18 cellular contexts compared by ENCODE assay signal in genomic region chrX:42752730-42753129, GRCh38. TPM values are rescaled to one million over a fixed set of nuclear protein-coding genes. Genes with fewer than 3 reads are reported as not detected.
DNase-seq lines count a peak whose midpoint lies in the region; ATAC-seq, FAIRE-seq and TF ChIP-seq lines count a peak whose summit lies in the region.
"Had no signal": no experiment of that assay in that cellular context is flagged by ENCODE, and none has a peak within 500 bp of the region (broad histone marks: within the 10 kb centered on the region; RNA-seq: fewer than 3 reads in every experiment).

No MANE protein-coding gene starts in this region.

- no peaks in the 10 kb centered on the region for H4K20me1 ChIP-seq in endothelial cell of umbilical vein (replicated peaks; ENCODE audit: control insufficient read depth, extremely low read depth, insufficient read depth, low read length)
- H4K20me1 ChIP-seq: BLaER1 had no signal

- peaks cover 4% of the 10 kb centered on the region for H3K4me1 ChIP-seq in right cardiac atrium (ENCODE audit: control insufficient read depth, insufficient read depth, low read length)
- peaks cover 27% of the 10 kb centered on the region for H3K4me1 ChIP-seq in endothelial cell of umbilical vein (ENCODE audit: control insufficient read depth, extremely low read depth, insufficient read depth, low read length)
- H3K4me1 ChIP-seq: BLaER1, HAP-1, SJSA1 had no signal

- no peaks in the 10 kb centered on the region for H3K79me2 ChIP-seq in endothelial cell of umbilical vein (ENCODE audit: control insufficient read depth, insufficient read depth, low read length)

- dilution Hi-C loops in endothelial cell of umbilical vein (cut with MboI; ENCODE audit: extremely low pct_ligation_motif_present, low sequenced_read_pairs) = no loop called here

- no peak overlapping the region for H3K9ac ChIP-seq in endothelial cell of umbilical vein (replicated peaks; ENCODE audit: extremely low read depth, insufficient read depth, low read length)
- H3K9ac ChIP-seq: BLaER1 had no signal

- no peaks in the 10 kb centered on the region for H3K36me3 ChIP-seq in endothelial cell of umbilical vein (ENCODE audit: control insufficient read depth in 2 of 2, extremely low read depth in 1 of 2, insufficient read depth in 2 of 2, low read length in 2 of 2)
- H3K36me3 ChIP-seq: BLaER1, HAP-1, SJSA1 had no signal

- POLR2A ChIA-PET in endothelial cell of umbilical vein (lab: Charles Lee) = no interaction called here

- H3K4me1 Mint-ChIP-seq in nephron progenitor cell = peaks cover 65% of the 10 kb centered on the region
- H3K4me1 Mint-ChIP-seq: CD4-positive, alpha-beta memory T cell had no signal

- ATAC-seq in right cardiac atrium (peak; percentile 40 to 83), Right ventricle myocardium superior (ENCODE audit: poor library complexity) (no peak), HG02763 (IDR thresholded peaks at IDR 0.05; ENCODE audit: unreplicated experiment) (no peak)
- ATAC-seq: K562 had no signal

- peaks cover 32% of the 10 kb centered on the region for H3K9me3 Mint-ChIP-seq in nephron progenitor cell

- no peak for TF ChIP-seq POLR2A in endothelial cell of umbilical vein (IDR thresholded peaks at IDR 0.05; ENCODE audit: low read depth, low read length)

- no peak overlapping the region for H2AFZ ChIP-seq in endothelial cell of umbilical vein (ENCODE audit: low read depth, low read length)

- peak; percentile 28 to 53 (median 41) for DNase-seq in right cardiac atrium
- DNase-seq in Right ventricle myocardium superior = no peak
- peak; percentile 94 for DNase-seq in endothelial cell of umbilical vein (ENCODE audit: low read depth, low spot score)
- DNase-seq in nephron progenitor cell = no peak
- DNase-seq in DMS79 treated with DMSO at 0.1 percent for 48 hours (lab: John Stamatoyannopoulos, UW) = no peak
- no peak for DNase-seq in NOMO-1 (lab: John Stamatoyannopoulos, UW; ENCODE audit: unreplicated experiment in 2 of 2)
- no peak for DNase-seq in ureter (ENCODE audit: low spot score)
- DNase-seq: CD4-positive, alpha-beta memory T cell; MV-4-11; NCI-H1694 treated with DMSO at 0.1 percent for 48 hours; NCI-H2107; NCI-H226 had no signal

- peaks cover 3% of the 10 kb centered on the region for H3K27me3 Mint-ChIP-seq in nephron progenitor cell (ENCODE audit: low read depth, poor library complexity)
- H3K27me3 Mint-ChIP-seq: CD4-positive, alpha-beta memory T cell had no signal

- no peak overlapping the region for H3K4me3 Mint-ChIP-seq in nephron progenitor cell
- H3K4me3 Mint-ChIP-seq: CD4-positive, alpha-beta memory T cell had no signal

- H3K27ac ChIP-seq in right cardiac atrium (ENCODE audit: low read length) (no peak overlapping the region), endothelial cell of umbilical vein (ENCODE audit: insufficient read depth, low read depth, low read length) (no peak overlapping the region)
- H3K27ac ChIP-seq: BLaER1, SJSA1 had no signal

- intact Hi-C loops in right cardiac atrium (cut with DNase I) = no loop called here
- intact Hi-C loops in Right ventricle myocardium superior (cut with DNase I) = no loop called here
- intact Hi-C loops in endothelial cell of umbilical vein (cut with micrococcal nuclease) = loop anchor here (2.0 kb wide), 1 partner anchor 174 kb away; no protein-coding TSS in a partner anchor

- H3K27ac Mint-ChIP-seq in nephron progenitor cell = peak overlapping the region; percentile 91

- H3K4me2 ChIP-seq in endothelial cell of umbilical vein (ENCODE audit: insufficient read depth, low read length) = peak overlapping the region; percentile 42
- H3K4me2 ChIP-seq: BLaER1 had no signal

- no TSS peak for BruUV-seq in endothelial cell of umbilical vein (replicated peaks; lab: Mats Ljungman, UMichigan)

- CTCF ChIA-PET in endothelial cell of umbilical vein (lab: Charles Lee) = interaction anchor here (0.9 kb wide), 1 partner anchor 37 kb away, joined by 4 read pairs; no protein-coding TSS in a partner anchor

- FAIRE-seq in endothelial cell of umbilical vein (lab: Jason Lieb, UNC) = peak; percentile 8
- FAIRE-seq: A204.1, K562 had no signal

- TF ChIP-seq CTCF in endothelial cell of umbilical vein (IDR thresholded peaks at IDR 0.05; ENCODE audit: extremely low read depth in 1 of 2, insufficient read depth in 1 of 2, low read depth in 1 of 2, low read length in 2 of 2) (no peak), nephron progenitor cell (IDR thresholded peaks at IDR 0.05) (no peak)

- H3K36me3 Mint-ChIP-seq in nephron progenitor cell (ENCODE audit: low read depth) = peaks cover 20% of the 10 kb centered on the region
- H3K36me3 Mint-ChIP-seq: CD4-positive, alpha-beta memory T cell had no signal

- H3K9me3 ChIP-seq in right cardiac atrium (ENCODE audit: control insufficient read depth, low read length) (no peaks in the 10 kb centered on the region), endothelial cell of umbilical vein (replicated peaks; ENCODE audit: control insufficient read depth, insufficient read depth, low read length) (no peaks in the 10 kb centered on the region)
- H3K9me3 ChIP-seq: BLaER1, HAP-1, SJSA1 had no signal

- H3K4me3 ChIP-seq in right cardiac atrium (ENCODE audit: low read length) (no peak overlapping the region), endothelial cell of umbilical vein (replicated peaks in 1 of 3; ENCODE audit: insufficient read depth in 1 of 3, low read depth in 1 of 3, low read length in 3 of 3) (no peak overlapping the region)
- H3K4me3 ChIP-seq: BLaER1, HAP-1, K562, SJSA1 had no signal

- no peaks in the 10 kb centered on the region for H3K9me1 ChIP-seq in endothelial cell of umbilical vein (replicated peaks; ENCODE audit: control insufficient read depth, extremely low read depth, insufficient read depth, low read length)

- WGBS in right cardiac atrium = 38% methylated on average over 4 of the region's 4 CpGs

- H3K27me3 ChIP-seq in right cardiac atrium (ENCODE audit: control insufficient read depth, insufficient read depth) = no peaks in the 10 kb centered on the region
- H3K27me3 ChIP-seq in endothelial cell of umbilical vein (ENCODE audit: control insufficient read depth in 2 of 2, insufficient read depth in 2 of 2, low read length in 2 of 2) = no peaks in the 10 kb centered on the region
- H3K27me3 ChIP-seq: SJSA1 had no signal

TF ChIP-seq in endothelial cell of umbilical vein, 7 proteins besides CTCF, POLR2A, EP300 and RAD21:
- TF ChIP-seq JUN (IDR thresholded peaks at IDR 0.05; ENCODE audit: borderline replicate concordance, insufficient read depth, insufficient read length, low read depth) (no peak), FOS (IDR thresholded peaks at IDR 0.05; ENCODE audit: borderline replicate concordance, insufficient read depth, low read length) (no peak), EZH2 (IDR thresholded peaks at IDR 0.05; ENCODE audit: borderline replicate concordance, low read depth, low read length, severe bottlenecking) (no peak), MAX (IDR thresholded peaks at IDR 0.05; ENCODE audit: insufficient read depth, insufficient read length) (no peak), MYC (IDR thresholded peaks at IDR 0.05; ENCODE audit: low read depth, low read length) (no peak), POLR2AphosphoS5 (IDR thresholded peaks at IDR 0.05; ENCODE audit: insufficient read depth, low read depth, low read length) (no peak), GATA2 (IDR thresholded peaks at IDR 0.05; ENCODE audit: insufficient read depth, insufficient read length, low read depth, low read length) (no peak)
TF ChIP-seq in endothelial cell of umbilical vein: peak in this region for 0.

RNA-seq across cellular contexts. Expression of gene PPP1R2C, which starts 25.2 kb away (rescaled TPM):
- total RNA-seq in right cardiac atrium (not detected), Right ventricle myocardium superior (not detected), endothelial cell of umbilical vein (not detected in 2 replicates), ureter (not detected)
- polyA plus RNA-seq in right cardiac atrium (not detected), endothelial cell of umbilical vein (not detected in 2 replicates)
- polyA plus RNA-seq in endothelial cell of umbilical vein (2011; cell fraction: cytosol; rRNA removed) = not detected in 2 replicates
- not detected in 2 replicates for polyA plus RNA-seq in endothelial cell of umbilical vein (2011; cell fraction: nucleus; rRNA removed)
- polyA plus RNA-seq in endothelial cell of umbilical vein (2012) = not detected in 2 replicates
- polyA minus RNA-seq in endothelial cell of umbilical vein = not detected in 2 replicates
- polyA minus RNA-seq in endothelial cell of umbilical vein (2011; cell fraction: cytosol; rRNA and poly(A)+ RNA removed) = not detected
- polyA minus RNA-seq in endothelial cell of umbilical vein (2011; cell fraction: nucleus; rRNA and poly(A)+ RNA removed) = not detected in 2 replicates
- total RNA-seq: CD4-positive, alpha-beta memory T cell; K562; SJSA1 had no signal
- polyA plus RNA-seq: K562 had no signal

Comparison
In these comparisons a context has a peak if more than half of its experiments do, and no peak if none do; other contexts are left out.
1. ATAC-seq: peak in right cardiac atrium (2 of 2); none in Right ventricle myocardium superior (single experiment) and HG02763 (single experiment).
2. DNase-seq: peak in right cardiac atrium (3 of 3) and endothelial cell of umbilical vein (single experiment); none in Right ventricle myocardium superior (single experiment), nephron progenitor cell (single experiment), DMS79 treated with DMSO at 0.1 percent for 48 hours (single experiment), NOMO-1 (0 of 2) and ureter (single experiment).